ENCODE assay signal across 1 cellular context in the genomic region with DNA sequence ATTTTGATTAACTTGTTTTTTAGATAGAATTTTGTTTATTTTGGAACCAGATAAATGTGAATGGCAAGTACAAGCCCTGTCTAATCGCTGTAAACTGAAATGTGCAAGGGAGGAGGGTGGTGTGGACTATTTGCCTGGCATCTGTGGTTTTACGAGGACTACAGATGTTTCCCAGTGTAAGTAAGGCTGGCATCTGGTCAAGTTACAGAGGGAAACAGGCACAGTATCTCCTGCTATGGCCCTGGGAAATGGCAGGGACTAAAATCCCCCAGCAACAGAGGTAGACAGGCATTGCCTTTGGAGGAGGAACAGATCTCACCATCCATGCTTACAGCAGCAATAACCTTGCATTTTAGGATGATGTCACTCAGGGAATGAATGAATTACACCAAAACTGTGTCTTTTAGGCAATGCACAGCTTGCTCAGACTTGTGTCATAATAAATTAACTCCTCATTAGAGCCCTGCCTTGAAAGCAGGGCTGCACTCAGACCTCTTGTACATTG.
TF ChIP-seq lines count a peak whose summit lies in the region.

No MANE protein-coding gene starts in this region.

TF ChIP-seq in HEK293, 187 proteins besides CTCF, POLR2A, EP300 and RAD21 (continued from another document):
- TF ChIP-seq, protein P1, sequence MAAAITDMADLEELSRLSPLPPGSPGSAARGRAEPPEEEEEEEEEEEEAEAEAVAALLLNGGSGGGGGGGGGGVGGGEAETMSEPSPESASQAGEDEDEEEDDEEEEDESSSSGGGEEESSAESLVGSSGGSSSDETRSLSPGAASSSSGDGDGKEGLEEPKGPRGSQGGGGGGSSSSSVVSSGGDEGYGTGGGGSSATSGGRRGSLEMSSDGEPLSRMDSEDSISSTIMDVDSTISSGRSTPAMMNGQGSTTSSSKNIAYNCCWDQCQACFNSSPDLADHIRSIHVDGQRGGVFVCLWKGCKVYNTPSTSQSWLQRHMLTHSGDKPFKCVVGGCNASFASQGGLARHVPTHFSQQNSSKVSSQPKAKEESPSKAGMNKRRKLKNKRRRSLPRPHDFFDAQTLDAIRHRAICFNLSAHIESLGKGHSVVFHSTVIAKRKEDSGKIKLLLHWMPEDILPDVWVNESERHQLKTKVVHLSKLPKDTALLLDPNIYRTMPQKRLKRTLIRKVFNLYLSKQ (tag by site-specific recombination; IDR thresholded peaks at IDR 0.05; ENCODE audit: borderline replicate concordance), result no peak
- TF ChIP-seq ZNF302 (tag by site-specific recombination; IDR thresholded peaks at IDR 0.05; ENCODE audit: low read depth) (no peak), YY2 (tag by site-specific recombination; IDR thresholded peaks at IDR 0.05) (peak; percentile 45; the same call in 1 of the 2 replicates), ZNF24 (tag by site-specific recombination; IDR thresholded peaks at IDR 0.05) (peak; percentile 98), ZNF785 (tag by site-specific recombination; IDR thresholded peaks at IDR 0.05) (no peak), KLF8 (tag by site-specific recombination; IDR thresholded peaks at IDR 0.05) (no peak), GLIS2 (tag by site-specific recombination; IDR thresholded peaks at IDR 0.05) (no peak), ZBTB21 (tag by site-specific recombination; IDR thresholded peaks at IDR 0.05) (0 out of 2 replicates have a peak, but pooled peaks have one; percentile 57), ZNF777 (tag by site-specific recombination; IDR thresholded peaks at IDR 0.05; ENCODE audit: borderline replicate concordance) (no peak)
- TF ChIP-seq, protein P2, sequence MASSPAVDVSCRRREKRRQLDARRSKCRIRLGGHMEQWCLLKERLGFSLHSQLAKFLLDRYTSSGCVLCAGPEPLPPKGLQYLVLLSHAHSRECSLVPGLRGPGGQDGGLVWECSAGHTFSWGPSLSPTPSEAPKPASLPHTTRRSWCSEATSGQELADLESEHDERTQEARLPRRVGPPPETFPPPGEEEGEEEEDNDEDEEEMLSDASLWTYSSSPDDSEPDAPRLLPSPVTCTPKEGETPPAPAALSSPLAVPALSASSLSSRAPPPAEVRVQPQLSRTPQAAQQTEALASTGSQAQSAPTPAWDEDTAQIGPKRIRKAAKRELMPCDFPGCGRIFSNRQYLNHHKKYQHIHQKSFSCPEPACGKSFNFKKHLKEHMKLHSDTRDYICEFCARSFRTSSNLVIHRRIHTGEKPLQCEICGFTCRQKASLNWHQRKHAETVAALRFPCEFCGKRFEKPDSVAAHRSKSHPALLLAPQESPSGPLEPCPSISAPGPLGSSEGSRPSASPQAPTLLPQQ (tag by site-specific recombination; IDR thresholded peaks at IDR 0.05), result 0 out of 2 replicates have a peak, but pooled peaks have one; percentile 48
- TF ChIP-seq, protein P3, sequence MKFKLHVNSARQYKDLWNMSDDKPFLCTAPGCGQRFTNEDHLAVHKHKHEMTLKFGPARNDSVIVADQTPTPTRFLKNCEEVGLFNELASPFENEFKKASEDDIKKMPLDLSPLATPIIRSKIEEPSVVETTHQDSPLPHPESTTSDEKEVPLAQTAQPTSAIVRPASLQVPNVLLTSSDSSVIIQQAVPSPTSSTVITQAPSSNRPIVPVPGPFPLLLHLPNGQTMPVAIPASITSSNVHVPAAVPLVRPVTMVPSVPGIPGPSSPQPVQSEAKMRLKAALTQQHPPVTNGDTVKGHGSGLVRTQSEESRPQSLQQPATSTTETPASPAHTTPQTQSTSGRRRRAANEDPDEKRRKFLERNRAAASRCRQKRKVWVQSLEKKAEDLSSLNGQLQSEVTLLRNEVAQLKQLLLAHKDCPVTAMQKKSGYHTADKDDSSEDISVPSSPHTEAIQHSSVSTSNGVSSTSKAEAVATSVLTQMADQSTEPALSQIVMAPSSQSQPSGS (tag by site-specific recombination; IDR thresholded peaks at IDR 0.05; ENCODE audit: low read depth), result peak; percentile 78
